In genomic region chr5:105407190-105407589, GRCh38 we compare ENCODE assay signal across 31 cellular contexts.
"Had no signal": no experiment of that assay in that cellular context is flagged by ENCODE, and none has a peak within 500 bp of the region (broad histone marks: within the 10 kb centered on the region; RNA-seq: fewer than 3 reads in every experiment).

No MANE protein-coding gene starts in this region.

- H3K9me3 Mint-ChIP-seq: activated B cell treated with CpG ODN at 0.5 μM for 24 hours; activated CD4-positive, alpha-beta T cell treated with anti-CD3 and anti-CD28 coated beads, Interleukin-2, amount 10 ng/mL, durations not matched to agents 24 days and 14 days; activated naive CD8-positive, alpha-beta T cell treated with anti-CD3 and anti-CD28 coated beads, Interleukin-2, amount 50 U/mL, for 24 hours had no signal

- H3K9me3 ChIP-seq: body of pancreas, breast epithelium had no signal

- H3K4me1 Mint-ChIP-seq: activated B cell treated with CpG ODN at 0.5 μM for 24 hours; activated CD4-positive, alpha-beta T cell treated with anti-CD3 and anti-CD28 coated beads, Interleukin-2, amount 10 ng/mL, durations not matched to agents 24 days and 14 days; activated naive CD4-positive, alpha-beta T cell treated with anti-CD3 and anti-CD28 coated beads, Interleukin-2, amount 10 ng/mL, durations not matched to agents 7 days and 5 days; activated naive CD4-positive, alpha-beta T cell treated with anti-CD3 and anti-CD28 coated beads, Interleukin-2, amount 50 U/mL, for 24 hours; activated naive CD8-positive, alpha-beta T cell treated with anti-CD3 and anti-CD28 coated beads, Interleukin-2, amount 10 ng/mL, durations not matched to agents 7 days and 5 days; activated naive CD8-positive, alpha-beta T cell treated with anti-CD3 and anti-CD28 coated beads, Interleukin-2, amount 50 U/mL, for 24 hours had no signal

- ATAC-seq: activated CD8-positive, alpha-beta T cell treated with anti-CD3 and anti-CD28 coated beads for 36 hours; activated naive CD8-positive, alpha-beta T cell treated with anti-CD3 and anti-CD28 coated beads, Interleukin-2, amount 50 U/mL, for 24 hours; body of pancreas had no signal

- H3K4me1 ChIP-seq: body of pancreas, breast epithelium had no signal

- H3K27me3 ChIP-seq: body of pancreas, brain microvascular endothelial cell, breast epithelium had no signal

- DNase-seq: activated B cell treated with CpG ODN at 0.5 μM for 24 hours; activated CD4-positive, alpha-beta memory T cell treated with anti-CD3 and anti-CD28 coated beads for 36 hours; activated CD4-positive, alpha-beta T cell treated with anti-CD3 and anti-CD28 coated beads for 4 hours; activated CD4-positive, alpha-beta T cell treated with anti-CD3 and anti-CD28 coated beads, Interleukin-2, amount 10 ng/mL, durations not matched to agents 24 days and 14 days; activated CD4-positive, alpha-beta T cell treated with anti-CD3 and anti-CD28 coated beads, Interleukin-2, amount 50 U/mL, for 1 hour; activated CD4-positive, alpha-beta T cell treated with anti-CD3 and anti-CD28 coated beads, Interleukin-2, amount 50 U/mL, for 4 hours; activated CD4-positive, CD25-positive, alpha-beta regulatory T cell treated with anti-CD3 and anti-CD28 coated beads, Interleukin-2, amount 50 U/mL, for 72 hours; activated CD8-positive, alpha-beta memory T cell treated with anti-CD3 and anti-CD28 coated beads, Interleukin-2, amount 50 U/mL, for 4 hours; activated CD8-positive, alpha-beta T cell treated with anti-CD3 and anti-CD28 coated beads for 36 hours; activated effector memory CD4-positive, alpha-beta T cell treated with Interleukin-2 at 50 U/mL for 16 hours; activated gamma-delta T cell; activated naive CD4-positive, alpha-beta T cell treated with anti-CD3 and anti-CD28 coated beads, Interleukin-2, amount 10 ng/mL, durations not matched to agents 7 days and 5 days; activated naive CD4-positive, alpha-beta T cell treated with Interleukin-2 at 50 U/mL for 16 hours; activated naive CD8-positive, alpha-beta T cell treated with anti-CD3 and anti-CD28 coated beads, Interleukin-2, amount 10 ng/mL, durations not matched to agents 7 days and 5 days; activated naive CD8-positive, alpha-beta T cell treated with anti-CD3 and anti-CD28 coated beads, Interleukin-2, amount 50 U/mL, for 24 hours; activated T-cell treated with anti-CD3 and anti-CD28 coated beads, Interleukin-2, amount 50 U/mL, for 24 hours; activated T-cell treated with anti-CD3 and anti-CD28 coated beads, Interleukin-2, amount 50 U/mL, for 48 hours; aorta; body of pancreas; brain microvascular endothelial cell; central memory CD4-positive, alpha-beta T cell; T-helper 1 cell; T-helper 2 cell; T-helper 9 cell; WERI-Rb-1 had no signal

- H3K36me3 Mint-ChIP-seq: activated CD4-positive, alpha-beta memory T cell treated with anti-CD3 and anti-CD28 coated beads for 36 hours; activated naive CD4-positive, alpha-beta T cell treated with anti-CD3 and anti-CD28 coated beads, Interleukin-2, amount 10 ng/mL, durations not matched to agents 7 days and 5 days; activated naive CD4-positive, alpha-beta T cell treated with anti-CD3 and anti-CD28 coated beads, Interleukin-2, amount 50 U/mL, for 24 hours; activated naive CD8-positive, alpha-beta T cell; activated naive CD8-positive, alpha-beta T cell treated with anti-CD3 and anti-CD28 coated beads, Interleukin-2, amount 10 ng/mL, durations not matched to agents 7 days and 5 days had no signal

- H3K4me3 ChIP-seq: body of pancreas, breast epithelium had no signal

- H3K27ac ChIP-seq: body of pancreas, brain microvascular endothelial cell, breast epithelium, WERI-Rb-1 had no signal

- H3K27ac Mint-ChIP-seq: activated B cell treated with CpG ODN at 0.5 μM for 24 hours; activated CD4-positive, alpha-beta memory T cell treated with anti-CD3 and anti-CD28 coated beads for 36 hours; activated CD4-positive, alpha-beta T cell treated with anti-CD3 and anti-CD28 coated beads, Interleukin-2, amount 10 ng/mL, durations not matched to agents 24 days and 14 days; activated CD8-positive, alpha-beta T cell treated with anti-CD3 and anti-CD28 coated beads for 36 hours; activated naive CD4-positive, alpha-beta T cell treated with anti-CD3 and anti-CD28 coated beads, Interleukin-2, amount 10 ng/mL, durations not matched to agents 7 days and 5 days; activated naive CD4-positive, alpha-beta T cell treated with anti-CD3 and anti-CD28 coated beads, Interleukin-2, amount 50 U/mL, for 24 hours; activated naive CD8-positive, alpha-beta T cell; activated naive CD8-positive, alpha-beta T cell treated with anti-CD3 and anti-CD28 coated beads, Interleukin-2, amount 10 ng/mL, durations not matched to agents 7 days and 5 days; activated naive CD8-positive, alpha-beta T cell treated with anti-CD3 and anti-CD28 coated beads, Interleukin-2, amount 50 U/mL, for 24 hours; activated T-cell treated with anti-CD3 and anti-CD28 coated beads, Interleukin-2, amount 50 U/mL, for 24 hours; activated T-helper 2 cell treated with anti-CD3 and anti-CD28 coated beads, Interferon-gamma antibody, Interleukin-2, Interleukin-4, amounts not matched to agents 10 μg/mL and 5 μg/mL and 100 μg/mL, durations not matched to agents 14 hours and 24 hours and 36 hours; T-helper 1 cell treated with Interleukin-12 subunit alpha and Interleukin-12 subunit beta and Interleukin-4 antibody, amounts not matched to agents 30 μg/mL and 1 μg/mL, for 36 hours; T-helper 2 cell treated with Interferon-gamma antibody and Interleukin-4, amounts not matched to agents 5 μg/mL and 100 μg/mL, for 36 hours had no signal

- H3K36me3 ChIP-seq: brain microvascular endothelial cell, breast epithelium, WERI-Rb-1 had no signal

- H3K4me3 Mint-ChIP-seq: activated B cell treated with CpG ODN at 0.5 μM for 24 hours; activated CD4-positive, alpha-beta memory T cell treated with anti-CD3 and anti-CD28 coated beads for 36 hours; activated CD4-positive, alpha-beta T cell treated with anti-CD3 and anti-CD28 coated beads, Interleukin-2, amount 10 ng/mL, durations not matched to agents 24 days and 14 days; activated CD8-positive, alpha-beta T cell treated with anti-CD3 and anti-CD28 coated beads for 36 hours; activated naive CD4-positive, alpha-beta T cell treated with anti-CD3 and anti-CD28 coated beads, Interleukin-2, amount 10 ng/mL, durations not matched to agents 7 days and 5 days; activated naive CD4-positive, alpha-beta T cell treated with anti-CD3 and anti-CD28 coated beads, Interleukin-2, amount 50 U/mL, for 24 hours; activated naive CD8-positive, alpha-beta T cell; activated naive CD8-positive, alpha-beta T cell treated with anti-CD3 and anti-CD28 coated beads, Interleukin-2, amount 10 ng/mL, durations not matched to agents 7 days and 5 days; activated naive CD8-positive, alpha-beta T cell treated with anti-CD3 and anti-CD28 coated beads, Interleukin-2, amount 50 U/mL, for 24 hours; activated T-cell treated with anti-CD3 and anti-CD28 coated beads, Interleukin-2, amount 50 U/mL, for 24 hours; T-helper 1 cell treated with Interleukin-12 subunit alpha and Interleukin-12 subunit beta and Interleukin-4 antibody, amounts not matched to agents 30 μg/mL and 1 μg/mL, for 36 hours; T-helper 2 cell treated with Interferon-gamma antibody and Interleukin-4, amounts not matched to agents 5 μg/mL and 100 μg/mL, for 36 hours had no signal

- H3K27me3 Mint-ChIP-seq: activated B cell treated with CpG ODN at 0.5 μM for 24 hours; activated CD4-positive, alpha-beta memory T cell treated with anti-CD3 and anti-CD28 coated beads for 36 hours; activated CD4-positive, alpha-beta T cell treated with anti-CD3 and anti-CD28 coated beads, Interleukin-2, amount 10 ng/mL, durations not matched to agents 24 days and 14 days; activated CD8-positive, alpha-beta T cell treated with anti-CD3 and anti-CD28 coated beads for 36 hours; activated naive CD4-positive, alpha-beta T cell treated with anti-CD3 and anti-CD28 coated beads, Interleukin-2, amount 10 ng/mL, durations not matched to agents 7 days and 5 days; activated naive CD4-positive, alpha-beta T cell treated with anti-CD3 and anti-CD28 coated beads, Interleukin-2, amount 50 U/mL, for 24 hours; activated naive CD8-positive, alpha-beta T cell; activated naive CD8-positive, alpha-beta T cell treated with anti-CD3 and anti-CD28 coated beads, Interleukin-2, amount 10 ng/mL, durations not matched to agents 7 days and 5 days; activated naive CD8-positive, alpha-beta T cell treated with anti-CD3 and anti-CD28 coated beads, Interleukin-2, amount 50 U/mL, for 24 hours; activated T-cell treated with anti-CD3 and anti-CD28 coated beads, Interleukin-2, amount 50 U/mL, for 24 hours had no signal
